ENCODE assay signal across 21 cellular contexts in the genomic region with DNA sequence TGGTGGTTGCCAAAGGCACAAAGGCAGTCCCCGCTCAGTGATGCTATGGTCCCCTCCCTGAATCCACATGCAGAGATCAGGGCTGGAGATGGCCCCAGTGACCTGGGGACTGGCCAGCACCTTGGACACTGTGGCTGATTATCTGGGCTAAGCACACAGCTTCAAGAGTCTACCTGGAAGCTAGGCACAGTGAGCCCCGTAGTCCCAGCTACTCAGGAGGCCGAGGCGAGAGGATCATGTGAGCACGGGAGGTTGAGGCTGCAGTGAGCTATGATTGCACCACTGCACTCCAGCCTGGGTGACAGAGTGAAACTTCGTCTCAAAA. TPM values are rescaled to one million over a fixed set of nuclear protein-coding genes. Genes with fewer than 3 reads are reported as not detected.
DNase-seq lines count a peak whose midpoint lies in the region; ATAC-seq, FAIRE-seq and TF ChIP-seq lines count a peak whose summit lies in the region.
"Had no signal": no experiment of that assay in that cellular context is flagged by ENCODE, and none has a peak within 500 bp of the region (broad histone marks: within the 10 kb centered on the region; RNA-seq: fewer than 3 reads in every experiment).

No MANE protein-coding gene starts in this region.

- in situ Hi-C loops in gastrocnemius medialis (cut with MboI; ENCODE audit: low sequenced_read_pairs in 4 of 4), result no loop called here

- intact Hi-C loops in gastrocnemius medialis (cut with DNase I; ENCODE audit: low total_unique reads), result no loop called here

- no peaks in the 10 kb centered on the region for H3K27me3 ChIP-seq in BLaER1
- no peaks in the 10 kb centered on the region for H3K27me3 ChIP-seq in gastrocnemius medialis
- H3K27me3 ChIP-seq: SJCRH30 had no signal

- no peak for TF ChIP-seq POLR2A in gastrocnemius medialis (IDR thresholded peaks at IDR 0.05)

- no peaks in the 10 kb centered on the region for H3K36me3 Mint-ChIP-seq in activated T-cell treated with anti-CD3 and anti-CD28 coated beads, Interleukin-2, amount 50 U/mL, for 24 hours (ENCODE audit: low read depth)

- no peak overlapping the region for H3K27ac Mint-ChIP-seq in activated T-cell treated with anti-CD3 and anti-CD28 coated beads, Interleukin-2, amount 50 U/mL, for 24 hours
- H3K27ac Mint-ChIP-seq: H9 had no signal

- no peak for FAIRE-seq in GM19239 (lab: Jason Lieb, UNC)
- FAIRE-seq: G401.6, GM12878 had no signal

- no peaks in the 10 kb centered on the region for H3K4me1 Mint-ChIP-seq in activated T-cell treated with anti-CD3 and anti-CD28 coated beads, Interleukin-2, amount 50 U/mL, for 24 hours (ENCODE audit: low read depth)

- H3K9me3 Mint-ChIP-seq in activated T-cell treated with anti-CD3 and anti-CD28 coated beads, Interleukin-2, amount 50 U/mL, for 24 hours, result no peaks in the 10 kb centered on the region
- H3K9me3 Mint-ChIP-seq: H9 had no signal

- H3K9me3 ChIP-seq in BLaER1, result no peaks in the 10 kb centered on the region
- no peaks in the 10 kb centered on the region for H3K9me3 ChIP-seq in gastrocnemius medialis
- H3K9me3 ChIP-seq: SJCRH30 had no signal

- no peak overlapping the region for H3K9ac ChIP-seq in BLaER1

- no peak for ATAC-seq in HG02870 (IDR thresholded peaks at IDR 0.05; ENCODE audit: unreplicated experiment)
- no peak for ATAC-seq in gastrocnemius medialis
- ATAC-seq: GM12878 had no signal

- H3K4me1 ChIP-seq in BLaER1 (peaks cover 45% of the 10 kb centered on the region), gastrocnemius medialis (no peaks in the 10 kb centered on the region)
- H3K4me1 ChIP-seq: SJCRH30 had no signal

- TF ChIP-seq CTCF in gastrocnemius medialis (IDR thresholded peaks at IDR 0.05 in 4 of 5, conservative IDR thresholded peaks at IDR 0.05 in 1 of 5), result no peak

- DNase-seq in 8988T (peak; percentile 14), GM19239 (ENCODE audit: insufficient read length, low spot score) (peak; percentile 4), mesenteric fat pad (ENCODE audit: low spot score) (peak; percentile 73), SW 1271 (lab: John Stamatoyannopoulos, UW) (no peak), gastrocnemius medialis (no peak)
- DNase-seq in activated T-cell treated with anti-CD3 and anti-CD28 coated beads, Interleukin-2, amount 50 U/mL, for 24 hours, result no peak
- DNase-seq: AML-193, COR-L47, MM.1S, NCI-H1092, NCI-H146, NCI-H2029 treated with DMSO at 0.1 percent for 48 hours, NCI-H2171, NCI-H526, SJCRH30 had no signal

- H3K27me3 Mint-ChIP-seq in activated T-cell treated with anti-CD3 and anti-CD28 coated beads, Interleukin-2, amount 50 U/mL, for 24 hours, result no peaks in the 10 kb centered on the region

- no peaks in the 10 kb centered on the region for H4K20me1 ChIP-seq in BLaER1

- H3K36me3 ChIP-seq in BLaER1, result no peaks in the 10 kb centered on the region
- no peaks in the 10 kb centered on the region for H3K36me3 ChIP-seq in gastrocnemius medialis
- H3K36me3 ChIP-seq: SJCRH30 had no signal

- H3K4me2 ChIP-seq in BLaER1, result peak overlapping the region; percentile 42

- H3K27ac ChIP-seq in BLaER1, result no peak overlapping the region
- H3K27ac ChIP-seq in gastrocnemius medialis, result no peak overlapping the region
- H3K27ac ChIP-seq: SJCRH30 had no signal

- H3K4me3 ChIP-seq in BLaER1 (no peak overlapping the region), gastrocnemius medialis (no peak overlapping the region)
- H3K4me3 ChIP-seq: GM12878, SJCRH30 had no signal

- no peak overlapping the region for H3K4me3 Mint-ChIP-seq in activated T-cell treated with anti-CD3 and anti-CD28 coated beads, Interleukin-2, amount 50 U/mL, for 24 hours
- H3K4me3 Mint-ChIP-seq: H9 had no signal

RNA-seq across cellular contexts. Expression of a gene that starts 8.3 kb away (rescaled TPM):
- 0.71 TPM for total RNA-seq in mesenteric fat pad
- total RNA-seq in gastrocnemius medialis, result not detected
- total RNA-seq: H9, LHCN-M2, SJCRH30 had no signal

RNA-seq across cellular contexts. Expression of a gene that starts 49.8 kb away (rescaled TPM):
- total RNA-seq in mesenteric fat pad, result 26.8 TPM
- 1 to 10 TPM; 2.6 to 4.7 (median 2.9) TPM for total RNA-seq in gastrocnemius medialis
- total RNA-seq: GM12878 had no signal

Comparison
In these comparisons a context has a peak if more than half of its experiments do, and no peak if none do; other contexts are left out.
1. DNase-seq: peak in 8988T (single experiment), GM19239 (single experiment) and mesenteric fat pad (single experiment); none in activated T-cell treated with anti-CD3 and anti-CD28 coated beads, Interleukin-2, amount 50 U/mL, for 24 hours (single experiment), SW 1271 (0 of 2) and gastrocnemius medialis (0 of 2).